8 cellular contexts compared by ENCODE assay signal in the genomic region with DNA sequence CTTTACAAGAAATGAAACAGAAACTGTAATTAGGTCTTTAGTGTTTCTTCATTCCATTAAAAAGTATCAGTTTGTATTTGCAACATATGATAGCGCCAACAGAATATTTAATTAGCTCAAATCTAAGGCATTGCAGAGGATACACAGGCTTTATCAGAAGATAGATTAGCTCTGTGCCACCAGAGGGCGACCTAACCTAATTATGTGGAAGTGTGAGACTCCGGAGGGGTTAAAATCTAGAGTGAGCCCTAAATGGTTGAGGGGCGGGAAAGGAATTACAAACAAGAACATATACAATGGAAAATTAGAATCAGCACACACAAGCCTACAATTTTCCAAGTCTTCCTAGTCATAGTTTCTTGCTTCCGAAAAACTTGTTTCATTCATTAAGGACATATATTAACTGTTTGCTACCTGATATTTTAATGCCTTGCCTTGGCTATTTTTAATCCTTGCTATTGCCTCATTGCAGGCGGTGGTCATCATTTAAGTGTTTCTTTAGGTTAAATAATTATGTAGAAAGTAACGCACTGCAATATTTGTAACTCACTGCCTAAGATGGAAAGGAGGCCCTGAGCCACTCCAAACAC. TPM values are rescaled to one million over a fixed set of nuclear protein-coding genes. Genes with fewer than 3 reads are reported as not detected.
DNase-seq lines count a peak whose midpoint lies in the region; ATAC-seq and TF ChIP-seq lines count a peak whose summit lies in the region.

No MANE protein-coding gene starts in this region.

- ATAC-seq in HG02588 (IDR thresholded peaks at IDR 0.05; ENCODE audit: unreplicated experiment): peak; percentile 50

- peak; percentile 71 for TF ChIP-seq CTCF in left ventricle myocardium inferior (IDR thresholded peaks at IDR 0.05; ENCODE audit: borderline replicate concordance)

- H3K9me3 ChIP-seq in left ventricle myocardium inferior (replicated peaks): no peaks in the 10 kb centered on the region

- no peaks in the 10 kb centered on the region for H3K36me3 ChIP-seq in left ventricle myocardium inferior

- H3K27me3 ChIP-seq in left ventricle myocardium inferior (ENCODE audit: low read depth): peaks cover 16% of the 10 kb centered on the region

- intact Hi-C loops in left ventricle myocardium inferior (cut with micrococcal nuclease): loop anchor here (10.0 kb wide), 1 partner anchor 412 kb away; no protein-coding TSS in a partner anchor

- H3K4me1 ChIP-seq in left ventricle myocardium inferior: peaks cover 7% of the 10 kb centered on the region

- no peak overlapping the region for H3K4me3 ChIP-seq in left ventricle myocardium inferior

- H3K27ac ChIP-seq in left ventricle myocardium inferior (replicated peaks): no peak overlapping the region

- DNase-seq in COLO668 (lab: John Stamatoyannopoulos, UW; ENCODE audit: unreplicated experiment) (peak; percentile 70), NCI-H82 (lab: John Stamatoyannopoulos, UW) (peak; percentile 88), left ventricle myocardium inferior (no peak), HuH-7.5 (ENCODE audit: low spot score) (no peak), T-helper 9 cell (no peak)
- DNase-seq in activated naive CD4-positive, alpha-beta T cell (lab: John Stamatoyannopoulos, UW): peak in 3 of 4 experiments; percentile 5 to 8 (median 6)
- peak; percentile 7 to 52 for DNase-seq in stimulated activated CD4-positive, alpha-beta T cell treated with anti-CD3 and anti-CD28 coated beads, Interleukin-12 subunit alpha, Interleukin-12 subunit beta, amount 100 ng/mL, for 24 hours (ENCODE audit: low read depth in 2 of 2)

RNA-seq across cellular contexts. Expression of gene RYR3, which starts 18.0 kb away (rescaled TPM):
- 0.08 TPM for total RNA-seq in left ventricle myocardium inferior

Comparison
In these comparisons a context has a peak if more than half of its experiments do, and no peak if none do; other contexts are left out.
1. DNase-seq: peak in COLO668 (single experiment), NCI-H82 (single experiment), activated naive CD4-positive, alpha-beta T cell (3 of 4) and stimulated activated CD4-positive, alpha-beta T cell treated with anti-CD3 and anti-CD28 coated beads, Interleukin-12 subunit alpha, Interleukin-12 subunit beta, amount 100 ng/mL, for 24 hours (2 of 2); none in left ventricle myocardium inferior (single experiment), HuH-7.5 (single experiment) and T-helper 9 cell (single experiment).